Comparison of ENCODE assay signal across 8 cellular contexts in genomic region chr7:101165075-101165957, GRCh38. TPM values are rescaled to one million over a fixed set of nuclear protein-coding genes. Genes with fewer than 3 reads are reported as not detected.
DNase-seq lines count a peak whose midpoint lies in the region; ATAC-seq and TF ChIP-seq lines count a peak whose summit lies in the region.

VGF (minus strand) TSS chr7:101165569; CDS start chr7:101164843, 726 bp downstream.

- peaks cover 7% of the 10 kb centered on the region; the same call in 1 of the 2 replicates for H3F3A ChIP-seq in SU-DHL-6 (ENCODE audit: insufficient read depth)

- H3K9me3 Mint-ChIP-seq in activated naive CD8-positive, alpha-beta T cell (ENCODE audit: low read depth) = no peaks in the 10 kb centered on the region

- in situ Hi-C loops in transverse colon (cut with MboI; ENCODE audit: low pct_ligation_motif_present in 1 of 4, low pct_unique_long_range_greater_than_20kb in 1 of 4, low sequenced_read_pairs in 3 of 4) = no loop called here

- peak within 1 kb of the TSS; percentile 11 for H3K4me3 ChIP-seq in SU-DHL-6 (ENCODE audit: insufficient read depth, low read length, poor library complexity, severe bottlenecking)
- peak within 1 kb of the TSS in 1 of 4 donors; percentile 12 for H3K4me3 ChIP-seq in transverse colon

- H3K36me3 ChIP-seq in ES-I3 (ENCODE audit: insufficient read depth, low read length) = no peaks in the 10 kb centered on the region
- H3K36me3 ChIP-seq in SU-DHL-6 (ENCODE audit: low read length) = no peaks in the 10 kb centered on the region
- H3K36me3 ChIP-seq in transverse colon = no peaks in the 10 kb centered on the region

- intact Hi-C loops in Right ventricle myocardium superior (cut with DNase I) (no loop called here), posterior cingulate gyrus (cut with DNase I) (no loop called here), transverse colon (cut with DNase I; ENCODE audit: low total_unique reads) (no loop called here)

- H3K4me3 Mint-ChIP-seq in activated naive CD8-positive, alpha-beta T cell = peak within 1 kb of the TSS; percentile 81

- H3K4me1 ChIP-seq in ES-I3 (ENCODE audit: insufficient read depth, low read length) (peaks cover 23% of the 10 kb centered on the region), transverse colon (peaks cover 31 to 46% (median 43%) of the 10 kb centered on the region in 4 donors)

- H3K9me3 ChIP-seq in ES-I3 (ENCODE audit: control insufficient read depth, insufficient read depth, low read length) (no peaks in the 10 kb centered on the region), SU-DHL-6 (ENCODE audit: insufficient read depth, low read length) (no peaks in the 10 kb centered on the region), transverse colon (no peaks in the 10 kb centered on the region)

- DNase-seq in NCI-H1417 treated with DMSO at 0.1 percent for 48 hours (lab: John Stamatoyannopoulos, UW) = peak; percentile 68
- peak; percentile 96 for DNase-seq in Right ventricle myocardium superior
- DNase-seq in posterior cingulate gyrus = peak; percentile 79 to 98 (median 88)
- peak; percentile 93 for DNase-seq in transverse colon

- no peak within 1 kb of the TSS for H2AFZ ChIP-seq in SU-DHL-6 (ENCODE audit: low read depth, low read length, severe bottlenecking)

- TF ChIP-seq POLR2A in transverse colon (IDR thresholded peaks at IDR 0.05) = no peak

- TF ChIP-seq EP300 in transverse colon (IDR thresholded peaks at IDR 0.05; ENCODE audit: low read depth) = no peak

- 4% methylated on average over 4 to 73 of the region's 74 CpGs for WGBS in transverse colon (ENCODE audit: low coverage in 1 of 2), 2 donors

- peak within 1 kb of the TSS; percentile 37 for H3K4me2 ChIP-seq in SU-DHL-6 (ENCODE audit: low read depth, low read length, poor library complexity, severe bottlenecking)

- H3K27me3 ChIP-seq in SU-DHL-6 (ENCODE audit: low read length) = no peaks in the 10 kb centered on the region
- peaks cover 91% of the 10 kb centered on the region for H3K27me3 ChIP-seq in transverse colon

- no peaks in the 10 kb centered on the region for H3K9me2 ChIP-seq in SU-DHL-6 (replicated peaks; ENCODE audit: insufficient read depth, low read length)

- H3K36me3 Mint-ChIP-seq in activated naive CD8-positive, alpha-beta T cell = no peaks in the 10 kb centered on the region

- peaks cover 49% of the 10 kb centered on the region for H3K4me1 Mint-ChIP-seq in activated naive CD8-positive, alpha-beta T cell (ENCODE audit: low read depth)

- no peak within 1 kb of the TSS for H3K27ac ChIP-seq in SU-DHL-6 (ENCODE audit: low read depth, low read length)
- H3K27ac ChIP-seq in transverse colon = no peak within 1 kb of the TSS

- peak within 1 kb of the TSS; percentile 22 for H3K27ac Mint-ChIP-seq in activated naive CD8-positive, alpha-beta T cell

- no peaks in the 10 kb centered on the region for H4K20me1 ChIP-seq in SU-DHL-6 (ENCODE audit: low read depth, low read length)

- H3K9ac ChIP-seq in ES-I3 (ENCODE audit: low read depth, low read length) (peak within 1 kb of the TSS; percentile 80), SU-DHL-6 (ENCODE audit: low read length) (no peak within 1 kb of the TSS)

- peak; percentile 64 for ATAC-seq in HG02623 (IDR thresholded peaks at IDR 0.05; ENCODE audit: unreplicated experiment)
- ATAC-seq in Right ventricle myocardium superior (ENCODE audit: poor library complexity) = peak; percentile 96

- TF ChIP-seq CTCF in SU-DHL-6 (IDR thresholded peaks at IDR 0.05; ENCODE audit: insufficient read depth, low read length, poor library complexity, severe bottlenecking) (no peak), transverse colon (IDR thresholded peaks at IDR 0.05) (no peak)

- no peaks in the 10 kb centered on the region for H3K79me2 ChIP-seq in SU-DHL-6 (ENCODE audit: insufficient read depth, low read length)

- peaks cover 26% of the 10 kb centered on the region for H3K27me3 Mint-ChIP-seq in activated naive CD8-positive, alpha-beta T cell

RNA-seq across cellular contexts. Expression of gene VGF, which starts in this region (rescaled TPM):
- total RNA-seq in Right ventricle myocardium superior (not detected), transverse colon (under 1 TPM in 1 of 4 donors, not detected in 3; 0.95 TPM)

Comparison
In these comparisons a context has a peak if more than half of its experiments do, and no peak if none do; other contexts are left out.
1. Peak in DNase-seq and ATAC-seq in Right ventricle myocardium superior; RNA of the gene not detected or under 1 TPM.
2. Peak in DNase-seq in transverse colon; RNA of the gene not detected or under 1 TPM.